2 cellular contexts compared by ENCODE assay signal in the genomic region with DNA sequence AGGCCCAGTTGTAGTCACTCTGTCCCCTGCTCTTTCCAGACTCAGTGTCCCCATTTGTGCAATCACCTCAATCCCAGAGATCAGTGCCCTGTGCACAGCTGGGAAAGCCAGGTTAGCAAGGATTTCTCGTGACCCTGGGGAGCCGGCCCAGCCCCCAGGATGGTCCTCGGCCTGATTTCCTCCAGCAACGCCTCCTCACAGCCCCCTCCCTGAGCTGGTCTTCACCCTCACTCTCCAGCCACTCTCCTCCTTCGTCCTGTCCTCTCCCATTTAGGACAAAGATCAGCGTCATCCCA.
TF ChIP-seq lines count a peak whose summit lies in the region.

No MANE protein-coding gene starts in this region.

TF ChIP-seq in neural cell, 6 proteins besides CTCF, POLR2A, EP300 and RAD21 (continued from another document):
- TF ChIP-seq, protein P1, sequence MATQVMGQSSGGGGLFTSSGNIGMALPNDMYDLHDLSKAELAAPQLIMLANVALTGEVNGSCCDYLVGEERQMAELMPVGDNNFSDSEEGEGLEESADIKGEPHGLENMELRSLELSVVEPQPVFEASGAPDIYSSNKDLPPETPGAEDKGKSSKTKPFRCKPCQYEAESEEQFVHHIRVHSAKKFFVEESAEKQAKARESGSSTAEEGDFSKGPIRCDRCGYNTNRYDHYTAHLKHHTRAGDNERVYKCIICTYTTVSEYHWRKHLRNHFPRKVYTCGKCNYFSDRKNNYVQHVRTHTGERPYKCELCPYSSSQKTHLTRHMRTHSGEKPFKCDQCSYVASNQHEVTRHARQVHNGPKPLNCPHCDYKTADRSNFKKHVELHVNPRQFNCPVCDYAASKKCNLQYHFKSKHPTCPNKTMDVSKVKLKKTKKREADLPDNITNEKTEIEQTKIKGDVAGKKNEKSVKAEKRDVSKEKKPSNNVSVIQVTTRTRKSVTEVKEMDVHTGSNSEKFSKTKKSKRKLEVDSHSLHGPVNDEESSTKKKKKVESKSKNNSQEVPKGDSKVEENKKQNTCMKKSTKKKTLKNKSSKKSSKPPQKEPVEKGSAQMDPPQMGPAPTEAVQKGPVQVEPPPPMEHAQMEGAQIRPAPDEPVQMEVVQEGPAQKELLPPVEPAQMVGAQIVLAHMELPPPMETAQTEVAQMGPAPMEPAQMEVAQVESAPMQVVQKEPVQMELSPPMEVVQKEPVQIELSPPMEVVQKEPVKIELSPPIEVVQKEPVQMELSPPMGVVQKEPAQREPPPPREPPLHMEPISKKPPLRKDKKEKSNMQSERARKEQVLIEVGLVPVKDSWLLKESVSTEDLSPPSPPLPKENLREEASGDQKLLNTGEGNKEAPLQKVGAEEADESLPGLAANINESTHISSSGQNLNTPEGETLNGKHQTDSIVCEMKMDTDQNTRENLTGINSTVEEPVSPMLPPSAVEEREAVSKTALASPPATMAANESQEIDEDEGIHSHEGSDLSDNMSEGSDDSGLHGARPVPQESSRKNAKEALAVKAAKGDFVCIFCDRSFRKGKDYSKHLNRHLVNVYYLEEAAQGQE (IDR thresholded peaks at IDR 0.05; ENCODE audit: borderline replicate concordance): no peak

TF ChIP-seq in WTC11, 78 proteins besides CTCF, POLR2A, EP300 and RAD21 (continued from another document):
- TF ChIP-seq SMAD4 (CRISPR knock-in tag; IDR thresholded peaks at IDR 0.05): no peak
- TF ChIP-seq, protein P2, sequence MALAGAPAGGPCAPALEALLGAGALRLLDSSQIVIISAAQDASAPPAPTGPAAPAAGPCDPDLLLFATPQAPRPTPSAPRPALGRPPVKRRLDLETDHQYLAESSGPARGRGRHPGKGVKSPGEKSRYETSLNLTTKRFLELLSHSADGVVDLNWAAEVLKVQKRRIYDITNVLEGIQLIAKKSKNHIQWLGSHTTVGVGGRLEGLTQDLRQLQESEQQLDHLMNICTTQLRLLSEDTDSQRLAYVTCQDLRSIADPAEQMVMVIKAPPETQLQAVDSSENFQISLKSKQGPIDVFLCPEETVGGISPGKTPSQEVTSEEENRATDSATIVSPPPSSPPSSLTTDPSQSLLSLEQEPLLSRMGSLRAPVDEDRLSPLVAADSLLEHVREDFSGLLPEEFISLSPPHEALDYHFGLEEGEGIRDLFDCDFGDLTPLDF (CRISPR knock-in tag; IDR thresholded peaks at IDR 0.05): no peak
- no peak for TF ChIP-seq TEAD4 (CRISPR knock-in tag; IDR thresholded peaks at IDR 0.05)
- no peak for TF ChIP-seq ZNF423 (CRISPR knock-in tag; IDR thresholded peaks at IDR 0.05)
- TF ChIP-seq, protein P3, sequence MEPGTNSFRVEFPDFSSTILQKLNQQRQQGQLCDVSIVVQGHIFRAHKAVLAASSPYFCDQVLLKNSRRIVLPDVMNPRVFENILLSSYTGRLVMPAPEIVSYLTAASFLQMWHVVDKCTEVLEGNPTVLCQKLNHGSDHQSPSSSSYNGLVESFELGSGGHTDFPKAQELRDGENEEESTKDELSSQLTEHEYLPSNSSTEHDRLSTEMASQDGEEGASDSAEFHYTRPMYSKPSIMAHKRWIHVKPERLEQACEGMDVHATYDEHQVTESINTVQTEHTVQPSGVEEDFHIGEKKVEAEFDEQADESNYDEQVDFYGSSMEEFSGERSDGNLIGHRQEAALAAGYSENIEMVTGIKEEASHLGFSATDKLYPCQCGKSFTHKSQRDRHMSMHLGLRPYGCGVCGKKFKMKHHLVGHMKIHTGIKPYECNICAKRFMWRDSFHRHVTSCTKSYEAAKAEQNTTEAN (CRISPR knock-in tag; IDR thresholded peaks at IDR 0.05): no peak
- TF ChIP-seq JUN (CRISPR knock-in tag; IDR thresholded peaks at IDR 0.05): no peak
